Comparison of ENCODE assay signal across 23 cellular contexts in genomic region chr2:67923696-67924095, GRCh38.
DNase-seq lines count a peak whose midpoint lies in the region; ATAC-seq, FAIRE-seq and TF ChIP-seq lines count a peak whose summit lies in the region.
"Had no signal": no experiment of that assay in that cellular context is flagged by ENCODE, and none has a peak within 500 bp of the region (broad histone marks: within the 10 kb centered on the region; RNA-seq: fewer than 3 reads in every experiment).

No MANE protein-coding gene starts in this region.

- H3K9me2 ChIP-seq in OCI-LY7 (ENCODE audit: insufficient read depth, low read length): no peaks in the 10 kb centered on the region

- ATAC-seq in RWPE2 (ENCODE audit: low read depth) (no peak), lung (ENCODE audit: insufficient read depth, low FRiP score) (no peak), GM18511 (IDR thresholded peaks at IDR 0.05; ENCODE audit: unreplicated experiment) (no peak)
- ATAC-seq: activated naive CD4-positive, alpha-beta T cell treated with anti-CD3 and anti-CD28 coated beads, Interleukin-2, amount 50 U/mL, for 72 hours; body of pancreas; GM12878; heart left ventricle; stimulated activated naive B cell treated with anti-CD40 and anti-IgM and Interleukin-4, amounts not matched to agents 10 μg/mL and 1 μg/mL and 100 μg/mL, for 72 hours had no signal

- 24 to 26% methylated on average over 4 of the region's 4 CpGs for WGBS in lung, 2 donors

- BruUV-seq in OCI-LY7 (replicated peaks; lab: Mats Ljungman, UMichigan): no TSS peak

- DNase-seq in DMS 273 (lab: John Stamatoyannopoulos, UW; ENCODE audit: unreplicated experiment) (peak; percentile 22), DMS 273 treated with DMSO at 0.1 percent for 48 hours (lab: John Stamatoyannopoulos, UW) (no peak), LHCN-M2 (ENCODE audit: low read depth) (peak; percentile 15), RWPE2 (ENCODE audit: low spot score) (no peak), lung (ENCODE audit: low spot score) (peak; percentile 31), GM12891 (ENCODE audit: insufficient read length, low spot score) (no peak), OCI-LY7 (ENCODE audit: low spot score) (no peak)
- DNase-seq: activated CD4-positive, alpha-beta T cell treated with anti-CD3 and anti-CD28 coated beads, Interleukin-2, amount 10 ng/mL, durations not matched to agents 7 days and 5 days; activated T-cell treated with anti-CD3 and anti-CD28 coated beads, Interleukin-2, amount 50 U/mL, for 1 hour; CD4-positive, CD25-positive, alpha-beta regulatory T cell; dorsolateral prefrontal cortex; heart left ventricle; islet precursor cell; NCI-H1930; stimulated activated naive B cell treated with anti-CD40 and anti-IgM and Interleukin-4, amounts not matched to agents 10 μg/mL and 1 μg/mL and 100 μg/mL, for 72 hours had no signal

- TF ChIP-seq CTCF in RWPE2 (IDR thresholded peaks at IDR 0.05; ENCODE audit: poor library complexity, severe bottlenecking) (no peak), lung (IDR thresholded peaks at IDR 0.05; ENCODE audit: control extremely low read depth, extremely low read depth) (no peak), OCI-LY7 (conservative IDR thresholded peaks at IDR 0.05; ENCODE audit: low read length) (no peak)

- H3K4me3 ChIP-seq in RWPE2 (ENCODE audit: severe bottlenecking): no peak overlapping the region
- no peak overlapping the region for H3K4me3 ChIP-seq in lung
- H3K4me3 ChIP-seq in OCI-LY7 (ENCODE audit: low read depth, low read length, poor library complexity, severe bottlenecking): no peak overlapping the region
- H3K4me3 ChIP-seq: body of pancreas, dorsolateral prefrontal cortex, esophagus muscularis mucosa, GM12878, heart left ventricle, SJSA1, tibial nerve had no signal

- H3K79me2 ChIP-seq in OCI-LY7 (ENCODE audit: insufficient read depth, low read depth, low read length): no peaks in the 10 kb centered on the region

- H3K36me3 ChIP-seq in RWPE2 (ENCODE audit: low read depth): no peaks in the 10 kb centered on the region
- H3K36me3 ChIP-seq in lung (ENCODE audit: control insufficient read depth in 2 of 2, insufficient read depth in 2 of 2, low read length in 2 of 2): no peaks in the 10 kb centered on the region
- H3K36me3 ChIP-seq in OCI-LY7 (ENCODE audit: insufficient read depth, low read length): no peaks in the 10 kb centered on the region
- H3K36me3 ChIP-seq: esophagus muscularis mucosa, heart left ventricle, SJSA1, tibial nerve had no signal

- peaks cover 6% of the 10 kb centered on the region for H3K4me1 ChIP-seq in RWPE2 (ENCODE audit: insufficient read depth, poor library complexity, severe bottlenecking)
- H3K4me1 ChIP-seq in lung (ENCODE audit: control insufficient read depth in 2 of 2, insufficient read depth in 2 of 2, low read length in 2 of 2): no peaks in the 10 kb centered on the region
- no peaks in the 10 kb centered on the region for H3K4me1 ChIP-seq in OCI-LY7 (ENCODE audit: insufficient read depth, low read length, poor library complexity, severe bottlenecking)
- H3K4me1 ChIP-seq: body of pancreas, esophagus muscularis mucosa, heart left ventricle, tibial nerve had no signal

- intact Hi-C loops in OCI-LY7 (cut with micrococcal nuclease; ENCODE audit: unreplicated experiment): no loop called here

- no peak overlapping the region for H3K4me2 ChIP-seq in OCI-LY7 (ENCODE audit: low read length)

- no peaks in the 10 kb centered on the region for H4K20me1 ChIP-seq in OCI-LY7 (ENCODE audit: insufficient read depth, low read length)

- FAIRE-seq in GM12891 (lab: Jason Lieb, UNC): no peak
- FAIRE-seq: GM12878 had no signal

- H3K27me3 ChIP-seq in RWPE2 (ENCODE audit: insufficient read depth, poor library complexity, severe bottlenecking): no peaks in the 10 kb centered on the region
- H3K27me3 ChIP-seq in lung (ENCODE audit: control insufficient read depth, insufficient read depth): no peaks in the 10 kb centered on the region
- H3K27me3 ChIP-seq: body of pancreas, esophagus muscularis mucosa, SJSA1, tibial nerve had no signal

- H3K9me3 ChIP-seq in RWPE2 (ENCODE audit: severe bottlenecking): no peaks in the 10 kb centered on the region
- H3K9me3 ChIP-seq in lung (ENCODE audit: control insufficient read depth in 2 of 2, insufficient read depth in 1 of 2, low read length in 1 of 2): no peaks in the 10 kb centered on the region
- no peaks in the 10 kb centered on the region for H3K9me3 ChIP-seq in OCI-LY7 (ENCODE audit: low read length)
- H3K9me3 ChIP-seq: body of pancreas, esophagus muscularis mucosa, heart left ventricle, SJSA1, tibial nerve had no signal

- POLR2A ChIA-PET in OCI-LY7 (lab: Charles Lee): no interaction called here

- H3K27ac ChIP-seq in RWPE2 (ENCODE audit: poor library complexity, severe bottlenecking) (peak overlapping the region; percentile 6), lung (ENCODE audit: low read depth in 1 of 2, low read length in 1 of 2) (no peak overlapping the region), OCI-LY7 (ENCODE audit: low read depth, low read length, poor library complexity, severe bottlenecking) (no peak overlapping the region)
- H3K27ac ChIP-seq: 22Rv1, body of pancreas, dorsolateral prefrontal cortex, esophagus muscularis mucosa, heart left ventricle, SJSA1, tibial nerve had no signal

- CTCF ChIA-PET in OCI-LY7 (lab: Charles Lee; ENCODE audit: unreplicated experiment): no interaction called here

- TF ChIP-seq POLR2A in GM12891 (IDR thresholded peaks at IDR 0.05; ENCODE audit: low read depth, low read length): no peak

- H2AFZ ChIP-seq in OCI-LY7 (ENCODE audit: low read length): no peak overlapping the region

TF ChIP-seq in GM12891, 5 proteins besides CTCF, POLR2A, EP300 and RAD21:
- TF ChIP-seq SPI1 (IDR thresholded peaks at IDR 0.05; ENCODE audit: low read depth, low read length): no peak
- no peak for TF ChIP-seq POLR2AphosphoS5 (IDR thresholded peaks at IDR 0.05; ENCODE audit: low read depth, low read length)
- TF ChIP-seq TAF1 (IDR thresholded peaks at IDR 0.05; ENCODE audit: low read depth, low read length): no peak
- no peak for TF ChIP-seq PAX5 (IDR thresholded peaks at IDR 0.05; ENCODE audit: insufficient read depth, low read length, severe bottlenecking)
- no peak for TF ChIP-seq POU2F2 (IDR thresholded peaks at IDR 0.05; ENCODE audit: low read depth, low read length)

Comparison
In these comparisons a context has a peak if more than half of its experiments do, and no peak if none do; other contexts are left out.
1. DNase-seq: peak in DMS 273 (single experiment), LHCN-M2 (single experiment) and lung (single experiment); none in DMS 273 treated with DMSO at 0.1 percent for 48 hours (single experiment), RWPE2 (single experiment), GM12891 (single experiment) and OCI-LY7 (single experiment).